Comparison of ENCODE assay signal across 8 cellular contexts in genomic region chr15:57138260-57138895, GRCh38.
DNase-seq lines count a peak whose midpoint lies in the region; ATAC-seq and TF ChIP-seq lines count a peak whose summit lies in the region.

No MANE protein-coding gene starts in this region.

- BruUV-seq in A673 (replicated peaks; lab: Mats Ljungman, UMichigan), result no TSS peak

- H3K4me1 ChIP-seq in A673 (ENCODE audit: insufficient read depth, low read length, poor library complexity, severe bottlenecking), result peaks cover 69% of the 10 kb centered on the region

- H3K36me3 ChIP-seq in A673 (ENCODE audit: insufficient read depth, low read length, poor library complexity, severe bottlenecking), result no peaks in the 10 kb centered on the region

- CTCF ChIA-PET in A673 (lab: Charles Lee), result no interaction called here

- intact Hi-C loops in A673 (cut with micrococcal nuclease; ENCODE audit: unreplicated experiment), result loop anchor here (5.0 kb wide), 1 partner anchor 641 kb away; no protein-coding TSS in a partner anchor

- no peak overlapping the region for H3K27ac ChIP-seq in A673 (ENCODE audit: low read depth, low read length, poor library complexity, severe bottlenecking)

- no peak for ATAC-seq in GM18861 (IDR thresholded peaks at IDR 0.05; ENCODE audit: unreplicated experiment)
- no peak for ATAC-seq in HG02852 (IDR thresholded peaks at IDR 0.05; ENCODE audit: unreplicated experiment)

- H3K9me3 ChIP-seq in A673 (ENCODE audit: low read depth, low read length, poor library complexity, severe bottlenecking), result no peaks in the 10 kb centered on the region

- DNase-seq in A673 (ENCODE audit: low spot score), result peak; percentile 86
- peak; percentile 24 for DNase-seq in NCI-H774 (lab: John Stamatoyannopoulos, UW)
- peak; percentile 58 for DNase-seq in dedifferentiated amniotic fluid mesenchymal stem cell (ENCODE audit: extremely low spot score)
- peak; percentile 69 to 81 for DNase-seq in lung microvascular endothelial cell (ENCODE audit: low read depth in 2 of 2)
- DNase-seq in DMS79 treated with DMSO at 0.1 percent for 48 hours (lab: John Stamatoyannopoulos, UW), result no peak

- H3K27me3 ChIP-seq in A673 (replicated peaks; ENCODE audit: insufficient read depth, low read depth, low read length, poor library complexity), result no peaks in the 10 kb centered on the region

- TF ChIP-seq CTCF in A673 (conservative IDR thresholded peaks at IDR 0.05; ENCODE audit: low read depth, low read length), result peak; percentile 87
- TF ChIP-seq CTCF in GM12874 (IDR thresholded peaks at IDR 0.05; ENCODE audit: insufficient read depth, low read depth, low read length), result peak; percentile 53; the same call in 1 of the 2 replicates

- no peak overlapping the region for H3K4me3 ChIP-seq in A673 (ENCODE audit: low read depth, low read length, poor library complexity, severe bottlenecking)

- POLR2A ChIA-PET in A673 (lab: Charles Lee; ENCODE audit: low non-redundant PET), result interaction anchor here (0.7 kb wide), 1 partner anchor 418 kb away, joined by 3 read pairs; no protein-coding TSS in a partner anchor
